25 cellular contexts compared by ENCODE assay signal in the genomic region with DNA sequence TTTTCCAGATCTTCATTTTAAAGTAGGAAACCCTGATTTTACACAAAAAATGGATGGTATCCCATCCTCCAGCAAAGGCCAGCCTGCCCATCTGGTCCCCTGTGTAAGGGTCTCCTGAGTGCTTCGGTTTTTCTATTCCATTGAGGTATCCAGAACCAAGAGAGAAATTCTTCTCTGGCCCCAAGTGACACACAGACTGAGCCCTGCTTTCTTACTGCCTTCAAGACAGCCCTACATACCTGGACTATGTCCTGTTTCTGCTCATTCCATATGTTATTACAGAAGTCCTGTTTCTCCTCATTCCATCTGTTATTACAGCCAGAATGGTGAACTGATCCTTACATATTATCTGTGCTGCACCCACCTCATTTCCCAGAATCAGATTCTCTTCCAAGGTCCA.
DNase-seq lines count a peak whose midpoint lies in the region; ATAC-seq and TF ChIP-seq lines count a peak whose summit lies in the region.
"Had no signal": no experiment of that assay in that cellular context is flagged by ENCODE, and none has a peak within 500 bp of the region (broad histone marks: within the 10 kb centered on the region; RNA-seq: fewer than 3 reads in every experiment).

No MANE protein-coding gene starts in this region.

- no peaks in the 10 kb centered on the region for H3K27me3 Mint-ChIP-seq in MCF 10A (ENCODE audit: insufficient read depth, unreplicated experiment)

- POLR2A ChIA-PET in MCF 10A (lab: Yijun Ruan, JAX): no interaction called here
- POLR2A ChIA-PET in PC-9 (lab: Charles Lee; ENCODE audit: unreplicated experiment): no interaction called here

- H4K20me1 ChIP-seq in PC-9 (ENCODE audit: insufficient read depth): no peaks in the 10 kb centered on the region
- H4K20me1 ChIP-seq: BLaER1 treated with 17β-estradiol and CSF1 and Interleukin-3, amounts not matched to agents 10 nM and 100 nM had no signal

- BruUV-seq in MCF 10A (replicated peaks; lab: Mats Ljungman, UMichigan) (no TSS peak), PC-9 (replicated peaks; lab: Mats Ljungman, UMichigan) (no TSS peak)

- H3K36me3 Mint-ChIP-seq in MCF 10A (ENCODE audit: insufficient read depth, unreplicated experiment): no peaks in the 10 kb centered on the region

- intact Hi-C loops in MCF 10A (cut with micrococcal nuclease) (loop anchor here (2.0 to 5.0 kb wide), 3 partner anchors 14 to 52 kb away; no protein-coding TSS in a partner anchor), breast epithelium (cut with DNase I; ENCODE audit: low total_unique reads) (no loop called here), PC-9 (cut with micrococcal nuclease; ENCODE audit: unreplicated experiment) (loop anchor here (5.0 kb wide), 1 partner anchor 48 kb away; no protein-coding TSS in a partner anchor)

- CTCF ChIA-PET in MCF 10A (lab: Yijun Ruan, JAX) (no interaction called here), PC-9 (lab: Charles Lee) (no interaction called here)

- H3K4me1 Mint-ChIP-seq in MCF 10A (ENCODE audit: insufficient read depth, unreplicated experiment): peaks cover 32% of the 10 kb centered on the region

- H3K4me2 ChIP-seq in PC-9: peak overlapping the region; percentile 41
- H3K4me2 ChIP-seq: BLaER1 treated with 17β-estradiol and CSF1 and Interleukin-3, amounts not matched to agents 10 nM and 100 nM had no signal

- H3K27ac Mint-ChIP-seq in MCF 10A (ENCODE audit: low read depth, unreplicated experiment): peak overlapping the region; percentile 40
- H3K27ac Mint-ChIP-seq: stimulated activated naive CD8-positive, alpha-beta T cell treated with anti-CD3 and anti-CD28 coated beads, Interleukin-15, Interleukin-2, amounts not matched to agents 100 ng/mL and 50 ng/mL, for 24 hours had no signal

- no peaks in the 10 kb centered on the region for H3K9me3 Mint-ChIP-seq in MCF 10A (ENCODE audit: unreplicated experiment)
- H3K9me3 Mint-ChIP-seq: stimulated activated naive CD8-positive, alpha-beta T cell treated with anti-CD3 and anti-CD28 coated beads, Interleukin-15, Interleukin-2, amounts not matched to agents 100 ng/mL and 50 ng/mL, for 24 hours had no signal

- H3K27me3 ChIP-seq in breast epithelium: no peaks in the 10 kb centered on the region
- no peaks in the 10 kb centered on the region for H3K27me3 ChIP-seq in PC-9 (ENCODE audit: insufficient read depth, low read depth)
- H3K27me3 ChIP-seq: BLaER1 treated with 17β-estradiol and CSF1 and Interleukin-3, amounts not matched to agents 10 nM and 100 nM; upper lobe of left lung had no signal

- H3K4me3 ChIP-seq in breast epithelium: no peak overlapping the region
- no peak overlapping the region for H3K4me3 ChIP-seq in PC-9
- H3K4me3 ChIP-seq in fibroblast of the aortic adventitia (ENCODE audit: low read depth, low read length): no peak overlapping the region
- H3K4me3 ChIP-seq: BLaER1 treated with 17β-estradiol and CSF1 and Interleukin-3, amounts not matched to agents 10 nM and 100 nM; left ventricle myocardium inferior; upper lobe of left lung had no signal

- TF ChIP-seq CTCF in MCF 10A (IDR thresholded peaks at IDR 0.05; ENCODE audit: unreplicated experiment) (no peak), breast epithelium (IDR thresholded peaks at IDR 0.05) (no peak), PC-9 (conservative IDR thresholded peaks at IDR 0.05) (no peak), fibroblast of the aortic adventitia (IDR thresholded peaks at IDR 0.05; ENCODE audit: insufficient read depth, low read length) (no peak)

- no peak overlapping the region for H2AFZ ChIP-seq in PC-9

- H3K4me1 ChIP-seq in breast epithelium: no peaks in the 10 kb centered on the region
- H3K4me1 ChIP-seq in PC-9 (replicated peaks; ENCODE audit: insufficient read depth): peaks cover 37% of the 10 kb centered on the region

- H3K9me2 ChIP-seq in PC-9 (ENCODE audit: insufficient read depth): no peaks in the 10 kb centered on the region

- TF ChIP-seq POLR2A in breast epithelium (IDR thresholded peaks at IDR 0.05): no peak

- H3K36me3 ChIP-seq in breast epithelium: no peaks in the 10 kb centered on the region
- no peaks in the 10 kb centered on the region for H3K36me3 ChIP-seq in PC-9 (ENCODE audit: low read depth)
- H3K36me3 ChIP-seq: BLaER1 treated with 17β-estradiol and CSF1 and Interleukin-3, amounts not matched to agents 10 nM and 100 nM; left ventricle myocardium inferior; upper lobe of left lung had no signal

- H3K79me2 ChIP-seq in PC-9 (ENCODE audit: low read depth): no peaks in the 10 kb centered on the region

- H3K9me3 ChIP-seq in breast epithelium (no peaks in the 10 kb centered on the region), PC-9 (ENCODE audit: insufficient read depth, low read depth) (no peaks in the 10 kb centered on the region; the same call in 1 of the 2 replicates)
- H3K9me3 ChIP-seq: left ventricle myocardium inferior, upper lobe of left lung had no signal

- no peak overlapping the region for H3K4me3 Mint-ChIP-seq in MCF 10A (ENCODE audit: unreplicated experiment)
- H3K4me3 Mint-ChIP-seq: stimulated activated naive CD8-positive, alpha-beta T cell treated with anti-CD3 and anti-CD28 coated beads, Interleukin-15, Interleukin-2, amounts not matched to agents 100 ng/mL and 50 ng/mL, for 24 hours had no signal

- H3K27ac ChIP-seq in breast epithelium: no peak overlapping the region
- peak overlapping the region; percentile 95 for H3K27ac ChIP-seq in PC-9
- H3K27ac ChIP-seq: BLaER1 treated with 17β-estradiol and CSF1 and Interleukin-3, amounts not matched to agents 10 nM and 100 nM; left ventricle myocardium inferior; upper lobe of left lung had no signal

- peaks cover 22% of the 10 kb centered on the region for H3F3A ChIP-seq in PC-9 (ENCODE audit: insufficient read depth, low read depth)

- no peak for ATAC-seq in HG02763 (IDR thresholded peaks at IDR 0.05; ENCODE audit: unreplicated experiment)
- ATAC-seq: right cardiac atrium had no signal

- DNase-seq in MCF 10A (ENCODE audit: unreplicated experiment) (no peak), breast epithelium (ENCODE audit: low spot score in 2 of 2) (no peak), PC-9 (no peak), fibroblast of the aortic adventitia (ENCODE audit: low read depth) (peak; percentile 21), activated gamma-delta T cell treated with Interleukin-2 at 50 U/mL for 16 hours (no peak), mucosa of gallbladder (ENCODE audit: low spot score) (no peak)
- no peak for DNase-seq in stimulated activated naive CD4-positive, alpha-beta T cell treated with Interleukin-2 at 50 U/mL for 16 hours (lab: John Stamatoyannopoulos, UW)
- DNase-seq: 8988T; activated CD4-positive, alpha-beta T cell treated with anti-CD3 and anti-CD28 coated beads, Interleukin-2, amount 50 U/mL, for 4 hours; activated naive CD4-positive, alpha-beta T cell; activated T-cell treated with anti-CD3 and anti-CD28 coated beads for 4 hours; cerebellar nuclear complex; effector CD8-positive, alpha-beta T cell; head of caudate nucleus; KG1; left ventricle myocardium inferior; NCI-H2029 treated with DMSO at 0.1 percent for 48 hours; NCI-H510A; nucleus accumbens; right cardiac atrium; T-helper 1 cell; upper lobe of left lung had no signal
